Comparison of ENCODE assay signal across 10 cellular contexts in genomic region chr2:232886176-232886575, GRCh38.
"Had no signal": no experiment of that assay in that cellular context is flagged by ENCODE, and none has a peak within 500 bp of the region (broad histone marks: within the 10 kb centered on the region; RNA-seq: fewer than 3 reads in every experiment).

No MANE protein-coding gene starts in this region.

- H3K27ac ChIP-seq: foreskin keratinocyte, right lobe of liver had no signal

- ATAC-seq: foreskin keratinocyte, right lobe of liver had no signal

- H3K36me3 Mint-ChIP-seq: activated naive CD8-positive, alpha-beta T cell; memory B cell had no signal

- DNase-seq: activated CD4-positive, alpha-beta T cell treated with anti-CD3 and anti-CD28 coated beads, Interleukin-2, amount 50 U/mL, for 1 hour; activated CD4-positive, CD25-positive, alpha-beta regulatory T cell; anterior cingulate cortex; foreskin keratinocyte; stimulated activated naive CD4-positive, alpha-beta T cell treated with Interleukin-2 at 50 U/mL for 16 hours; T-helper 2 cell had no signal

- H3K27ac Mint-ChIP-seq: activated naive CD8-positive, alpha-beta T cell; memory B cell had no signal

- H3K9me3 ChIP-seq: breast epithelium, right lobe of liver had no signal

- H3K4me1 ChIP-seq: breast epithelium, foreskin keratinocyte, right lobe of liver had no signal

- H3K4me3 ChIP-seq: right lobe of liver had no signal

- H3K36me3 ChIP-seq: breast epithelium had no signal

- H3K27me3 ChIP-seq: breast epithelium, right lobe of liver had no signal

- H3K4me3 Mint-ChIP-seq: activated naive CD8-positive, alpha-beta T cell; memory B cell had no signal

- H3K9me3 Mint-ChIP-seq: memory B cell had no signal
